8 cellular contexts compared by ENCODE assay signal in the genomic region with DNA sequence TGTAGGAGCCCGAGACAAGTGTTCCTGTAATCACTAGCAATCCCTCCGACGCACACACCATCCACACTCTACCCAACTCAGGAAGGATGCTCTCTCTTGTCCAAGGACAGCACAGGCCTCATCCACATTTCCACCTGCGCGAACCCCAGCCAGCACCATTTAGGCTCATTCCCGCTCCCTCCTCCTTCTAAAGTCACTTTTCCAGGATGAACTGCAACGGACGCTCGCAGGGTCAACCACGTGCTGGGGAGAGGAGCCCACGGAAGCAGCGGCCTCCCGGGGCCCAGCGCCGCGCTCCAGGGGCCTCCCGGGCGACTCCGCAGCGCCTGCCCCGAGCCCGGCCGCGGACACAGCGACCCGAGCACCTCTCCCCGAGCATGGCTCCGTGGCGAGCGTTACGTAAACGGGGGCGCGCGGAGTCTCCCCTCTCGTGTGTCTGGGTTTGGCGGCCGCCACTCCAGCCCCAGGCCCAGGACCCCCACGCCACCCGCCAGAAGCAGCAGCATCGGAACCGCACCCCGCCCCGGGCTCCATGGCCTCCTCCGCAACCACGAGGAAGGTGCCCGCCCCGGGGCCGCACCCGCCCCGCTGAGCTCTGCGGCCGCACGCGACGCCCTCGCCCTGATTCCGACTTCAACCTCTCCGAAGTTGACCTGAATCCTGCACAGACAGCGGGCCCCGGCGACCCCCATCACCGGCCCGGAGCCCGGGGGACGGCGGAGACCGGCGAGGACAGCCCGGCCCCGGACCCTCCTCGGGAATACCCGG. TPM values are rescaled to one million over a fixed set of nuclear protein-coding genes. Genes with fewer than 3 reads are reported as not detected.
A peak's percentile ranks its signal among the peaks of the same experiment; 100 is the strongest.
DNase-seq lines count a peak whose midpoint lies in the region; ATAC-seq and TF ChIP-seq lines count a peak whose summit lies in the region.

No MANE protein-coding gene starts in this region.

- peaks cover 36% of the 10 kb centered on the region for H4K20me1 ChIP-seq in PC-3 (ENCODE audit: low read length)

- peaks cover 29% of the 10 kb centered on the region for H3K36me3 ChIP-seq in PC-3 (ENCODE audit: low read depth, low read length)
- peaks cover 0 to 36% of the 10 kb centered on the region in 2 donors for H3K36me3 ChIP-seq in gastroesophageal sphincter
- H3K36me3 ChIP-seq in ovary: no peaks in the 10 kb centered on the region

- no peak for TF ChIP-seq CTCF in PC-3 (conservative IDR thresholded peaks at IDR 0.05; ENCODE audit: low read depth, low read length)
- TF ChIP-seq CTCF in gastroesophageal sphincter (IDR thresholded peaks at IDR 0.05): peak in 1 of 4 experiments; percentile 1
- no peak for TF ChIP-seq CTCF in ovary (IDR thresholded peaks at IDR 0.05)

- no peaks in the 10 kb centered on the region for H3K27me3 ChIP-seq in PC-3 (ENCODE audit: low read length)
- H3K27me3 ChIP-seq in gastroesophageal sphincter: no peaks in the 10 kb centered on the region
- H3K27me3 ChIP-seq in ovary: no peaks in the 10 kb centered on the region

- H3K9me2 ChIP-seq in PC-3 (replicated peaks; ENCODE audit: low read length): no peaks in the 10 kb centered on the region

- POLR2A ChIA-PET in PC-3 (lab: Charles Lee; ENCODE audit: unreplicated experiment): interaction anchor here (0.6 to 0.7 kb wide), 2 partner anchors 98 to 125 kb away, joined by 3 to 4 read pairs; no protein-coding TSS in a partner anchor

- WGBS in gastroesophageal sphincter (ENCODE audit: low coverage in 1 of 2), 2 donors: 0 to 3% methylated on average over 5 of the region's 73 CpGs
- WGBS in ovary, 3 donors: 0 to 1% (median 1%) methylated on average over 59 to 73 of the region's 73 CpGs

- peak overlapping the region; percentile 34; the same call in 1 of the 2 replicates for H2AFZ ChIP-seq in PC-3 (ENCODE audit: low read length)

- CTCF ChIA-PET in PC-3 (lab: Charles Lee): no interaction called here

- peaks cover 56% of the 10 kb centered on the region for H3K79me2 ChIP-seq in PC-3 (ENCODE audit: low read length)

- H3K9me3 ChIP-seq in PC-3 (ENCODE audit: low read length): no peaks in the 10 kb centered on the region
- H3K9me3 ChIP-seq in gastroesophageal sphincter: no peaks in the 10 kb centered on the region
- H3K9me3 ChIP-seq in ovary: no peaks in the 10 kb centered on the region

- H3K4me1 ChIP-seq in PC-3 (ENCODE audit: insufficient read depth, low read length): peaks cover 39% of the 10 kb centered on the region
- peaks cover 0 to 41% (median 14%) of the 10 kb centered on the region in 3 donors for H3K4me1 ChIP-seq in gastroesophageal sphincter
- peaks cover 6% of the 10 kb centered on the region for H3K4me1 ChIP-seq in ovary (ENCODE audit: insufficient read depth)

- H3K4me2 ChIP-seq in PC-3 (ENCODE audit: low read length): peak overlapping the region; percentile 92

- TF ChIP-seq EP300 in gastroesophageal sphincter (IDR thresholded peaks at IDR 0.05): no peak
- TF ChIP-seq EP300 in ovary (IDR thresholded peaks at IDR 0.05): no peak

- DNase-seq in NCI-H524 (lab: John Stamatoyannopoulos, UW) (peak; percentile 31 to 56), NCI-H524 treated with DMSO at 0.1 percent for 48 hours (lab: John Stamatoyannopoulos, UW) (no peak), PC-3 (peak; percentile 43), ovary (peak in 3 of 5 donors; percentile 50 to 74 (median 62)), NCI-H1105 (lab: John Stamatoyannopoulos, UW) (no peak)
- peak; percentile 38 for DNase-seq in activated gamma-delta T cell treated with anti-CD3 and anti-CD28 coated beads, Interleukin-2, amount 50 U/mL, for 16 hours (ENCODE audit: low read depth)

- H3K27ac ChIP-seq in PC-3 (ENCODE audit: low read length) (peak overlapping the region; percentile 84), gastroesophageal sphincter (peak overlapping the region; percentile 91 to 97 (median 96)), ovary (peak overlapping the region; percentile 96 to 97)

- peak overlapping the region; percentile 77 for H3K4me3 ChIP-seq in PC-3 (ENCODE audit: low read length)
- peak overlapping the region; percentile 70 to 97 for H3K4me3 ChIP-seq in gastroesophageal sphincter
- H3K4me3 ChIP-seq in ovary: peak overlapping the region; percentile 76

- peak overlapping the region; percentile 99 for H3K9ac ChIP-seq in PC-3 (ENCODE audit: low read length)

- BruUV-seq in PC-3 (replicated peaks; lab: Mats Ljungman, UMichigan): no TSS peak

- intact Hi-C loops in PC-3 (cut with micrococcal nuclease): loop anchor here (2.0 to 10.0 kb wide), 3 partner anchors 23 to 93 kb away; partner anchors contain the start of gene CYTH1
- intact Hi-C loops in ovary (cut with DNase I): no loop called here

- H3F3A ChIP-seq in PC-3 (ENCODE audit: low read length, unreplicated experiment): no peaks in the 10 kb centered on the region

- ATAC-seq in HG02970 (IDR thresholded peaks at IDR 0.05; ENCODE audit: low FRiP score, unreplicated experiment) (peak; percentile 17), PC-3 (peak; percentile 7), gastroesophageal sphincter (peak; percentile 22)

- TF ChIP-seq POLR2A in gastroesophageal sphincter (IDR thresholded peaks at IDR 0.05) (no peak), ovary (IDR thresholded peaks at IDR 0.05) (no peak)

RNA-seq across cellular contexts. Expression of gene USP36, which starts 0.7 kb away (rescaled TPM):
- total RNA-seq in PC-3 (2014; rRNA removed) (37.5 and 41.8 TPM in 2 replicates), gastroesophageal sphincter (10 to 100 TPM; 26.6 to 44.0 (median 34.6) TPM), ovary (100 to 1,000 TPM in 2 of 7 donors, 10 to 100 TPM in 5; 56.0 to 127 (median 69.2) TPM)
- 10 to 100 TPM; 38.7 to 59.1 TPM for polyA plus RNA-seq in ovary

RNA-seq across cellular contexts. Expression of gene CYTH1, which starts 57.9 kb away (rescaled TPM):
- total RNA-seq in PC-3 (2014; rRNA removed): 29.7 and 37.7 TPM in 2 replicates
- 10 to 100 TPM; 26.9 to 38.0 (median 31.0) TPM for total RNA-seq in gastroesophageal sphincter
- 10 to 100 TPM; 17.4 to 27.0 (median 24.4) TPM for total RNA-seq in ovary
- polyA plus RNA-seq in ovary: 10 to 100 TPM; 15.1 to 35.3 TPM

Comparison
In these comparisons a context has a peak if more than half of its experiments do, and no peak if none do; other contexts are left out.
1. DNase-seq: peak in NCI-H524 (2 of 2), PC-3 (single experiment), activated gamma-delta T cell treated with anti-CD3 and anti-CD28 coated beads, Interleukin-2, amount 50 U/mL, for 16 hours (single experiment) and ovary (3 of 5); none in NCI-H524 treated with DMSO at 0.1 percent for 48 hours (single experiment) and NCI-H1105 (single experiment).
2. Peak in every context shown above with its lines, with median percentiles within 50 percentile points of each other: ATAC-seq, H3K27ac ChIP-seq and H3K4me3 ChIP-seq.